8 cellular contexts compared by ENCODE assay signal in genomic region chr6:79544939-79545450, GRCh38. TPM values are rescaled to one million over a fixed set of nuclear protein-coding genes. Genes with fewer than 3 reads are reported as not detected.
DNase-seq lines count a peak whose midpoint lies in the region; ATAC-seq, FAIRE-seq and TF ChIP-seq lines count a peak whose summit lies in the region.

No MANE protein-coding gene starts in this region.

- H3K27ac ChIP-seq in duodenal mucosa (ENCODE audit: low read depth, low read length) (peak overlapping the region; percentile 35), liver (ENCODE audit: low read depth in 1 of 2, low read length in 2 of 2) (peak overlapping the region in 1 of 2 donors; percentile 43), thoracic aorta (peak overlapping the region; percentile 33 to 62)

- TF ChIP-seq RAD21 in liver (IDR thresholded peaks at IDR 0.05) = peak; percentile 27 to 54

- ATAC-seq in thoracic aorta (ENCODE audit: insufficient number of reproducible peaks, low FRiP score, low read depth) = peak; percentile 99

- 54% methylated on average over 7 of the region's 7 CpGs for WGBS in liver

- H3K4me1 ChIP-seq in duodenal mucosa (ENCODE audit: control insufficient read depth in 1 of 2, insufficient read depth in 2 of 2, low read length in 2 of 2) (peaks cover 14 to 16% of the 10 kb centered on the region in 2 donors), liver (ENCODE audit: control insufficient read depth in 4 of 4, insufficient read depth in 4 of 4, low read length in 3 of 4) (no peaks in the 10 kb centered on the region), thoracic aorta (ENCODE audit: control insufficient read depth in 1 of 2, low read depth in 2 of 2) (peaks cover 13 to 30% of the 10 kb centered on the region in 2 donors)

- H3K4me3 ChIP-seq in GM12865 (ENCODE audit: low read depth, low read length) (peak overlapping the region; percentile 43), duodenal mucosa (ENCODE audit: low read depth in 1 of 2, low read length in 2 of 2) (peak overlapping the region; percentile 42 to 46), liver (ENCODE audit: low read depth in 1 of 3, low read length in 3 of 3) (no peak overlapping the region), thoracic aorta (peak overlapping the region; percentile 55)

- H3K27me3 ChIP-seq in duodenal mucosa (ENCODE audit: control insufficient read depth in 1 of 2, insufficient read depth in 2 of 2, low read length in 2 of 2) (no peaks in the 10 kb centered on the region), liver (ENCODE audit: control insufficient read depth in 4 of 4, insufficient read depth in 4 of 4, low read length in 3 of 4) (no peaks in the 10 kb centered on the region), thoracic aorta (replicated peaks; ENCODE audit: insufficient read depth) (no peaks in the 10 kb centered on the region)

- H3K9me3 ChIP-seq in duodenal mucosa (ENCODE audit: control insufficient read depth in 1 of 2, low read length in 2 of 2) (no peaks in the 10 kb centered on the region), liver (ENCODE audit: control insufficient read depth in 4 of 4, low read length in 3 of 4) (no peaks in the 10 kb centered on the region), thoracic aorta (no peaks in the 10 kb centered on the region)

- TF ChIP-seq POLR2A in H54 (IDR thresholded peaks at IDR 0.05; ENCODE audit: low read depth, low read length) = no peak

- TF ChIP-seq CTCF in GM12865 (IDR thresholded peaks at IDR 0.05; ENCODE audit: insufficient read depth, low read depth, low read length, missing control alignments) (peak; percentile 50), liver (IDR thresholded peaks at IDR 0.05; ENCODE audit: low read depth, low read length, missing input control) (peak; percentile 22), thoracic aorta (IDR thresholded peaks at IDR 0.05) (peak; percentile 56)

- H3K9ac ChIP-seq in duodenal mucosa (ENCODE audit: low read depth in 1 of 2, low read length in 2 of 2) (peak overlapping the region; percentile 6 to 40), liver (ENCODE audit: low read depth in 1 of 2, low read length in 2 of 2) (no peak overlapping the region)

- FAIRE-seq in H54 (lab: Jason Lieb, UNC) = peak; percentile 99

- peak; percentile 92 for DNase-seq in GM12865 (ENCODE audit: low read depth)
- peak; percentile 57 for DNase-seq in H54 (ENCODE audit: insufficient read length, low spot score)
- DNase-seq in Kasumi-1 (lab: John Stamatoyannopoulos, UW) = peak; percentile 79 to 85
- peak; percentile 54 for DNase-seq in thoracic aorta (ENCODE audit: low spot score)
- no peak for DNase-seq in stimulated activated CD4-positive, alpha-beta T cell treated with anti-CD3 and anti-CD28 coated beads, Interleukin-2, amount 100 ng/mL, for 48 hours

- H3K36me3 ChIP-seq in duodenal mucosa (ENCODE audit: control insufficient read depth in 1 of 2, insufficient read depth in 2 of 2, low read length in 2 of 2) (peaks cover 0 to 3% of the 10 kb centered on the region in 2 donors), liver (ENCODE audit: control insufficient read depth in 4 of 4, insufficient read depth in 3 of 4, low read depth in 1 of 4, low read length in 3 of 4) (no peaks in the 10 kb centered on the region), thoracic aorta (no peaks in the 10 kb centered on the region)

TF ChIP-seq in PFSK-1, 5 proteins besides CTCF, POLR2A, EP300 and RAD21:
- TF ChIP-seq POLR2AphosphoS5 (IDR thresholded peaks at IDR 0.05; ENCODE audit: low read depth, low read length) = no peak
- TF ChIP-seq FOXP2 (optimal IDR thresholded peaks at IDR 0.05; ENCODE audit: borderline replicate concordance, extremely low read depth, extremely low read length, insufficient read depth) = peak; percentile 48
- TF ChIP-seq SIN3A (IDR thresholded peaks at IDR 0.05; ENCODE audit: borderline replicate concordance, insufficient read depth, low read length) = peak; percentile 96; the same call in 1 of the 2 replicates
- TF ChIP-seq TAF1 (IDR thresholded peaks at IDR 0.05; ENCODE audit: borderline replicate concordance, insufficient read depth, low read length) = no peak
- TF ChIP-seq REST (IDR thresholded peaks at IDR 0.05; ENCODE audit: insufficient read depth in 1 of 2, low read depth in 2 of 2, low read length in 2 of 2) = peak in 1 of 2 experiments; percentile 63; a peak in 1 of 4 replicates

TF ChIP-seq in liver, 16 proteins besides CTCF, POLR2A, EP300 and RAD21:
- TF ChIP-seq YY1 (IDR thresholded peaks at IDR 0.05) (peak; percentile 26), RXRA (IDR thresholded peaks at IDR 0.05) (peak; percentile 46 to 64), GABPA (IDR thresholded peaks at IDR 0.05 in 1 of 2, conservative IDR thresholded peaks at IDR 0.05 in 1 of 2) (no peak), ZBTB33 (IDR thresholded peaks at IDR 0.05) (no peak), MAX (IDR thresholded peaks at IDR 0.05) (no peak), FOXA2 (IDR thresholded peaks at IDR 0.05) (no peak), HNF4A (conservative IDR thresholded peaks at IDR 0.05) (no peak), TAF1 (conservative IDR thresholded peaks at IDR 0.05) (no peak), EGR1 (IDR thresholded peaks at IDR 0.05; ENCODE audit: low read depth in 2 of 2) (no peak), ATF3 (IDR thresholded peaks at IDR 0.05) (no peak), REST (IDR thresholded peaks at IDR 0.05) (no peak), SP1 (IDR thresholded peaks at IDR 0.05) (peak; percentile 17), JUND (IDR thresholded peaks at IDR 0.05) (peak in 1 of 2 donors; percentile 68), NR2F2 (IDR thresholded peaks at IDR 0.05) (peak; percentile 47), HNF4G (IDR thresholded peaks at IDR 0.05) (no peak), FOXA1 (IDR thresholded peaks at IDR 0.05) (no peak)

RNA-seq across cellular contexts. Expression of gene LCA5, which starts 7.8 kb away (rescaled TPM):
- 0.28 TPM for polyA plus RNA-seq in PFSK-1 (2012; ENCODE audit: insufficient read length, low read depth)
- 1 to 10 TPM in 1 of 2 donors, under 1 TPM in 1; 0.84 to 1.8 TPM for total RNA-seq in liver
- polyA plus RNA-seq in liver = under 1 TPM; 0.39 to 0.46 TPM
- 1 to 10 TPM; 4.6 to 7.0 TPM for total RNA-seq in thoracic aorta

Comparison
In these comparisons a context has a peak if more than half of its experiments do, and no peak if none do; other contexts are left out.
1. DNase-seq: peak in GM12865 (single experiment), H54 (single experiment), Kasumi-1 (2 of 2) and thoracic aorta (single experiment); none in stimulated activated CD4-positive, alpha-beta T cell treated with anti-CD3 and anti-CD28 coated beads, Interleukin-2, amount 100 ng/mL, for 48 hours (0 of 2).
2. H3K4me3 ChIP-seq: peak in GM12865 (single experiment), duodenal mucosa (2 of 2) and thoracic aorta (single experiment); none in liver (0 of 3).
3. H3K9ac ChIP-seq: peak in duodenal mucosa (2 of 2); none in liver (0 of 2).
4. Peak in every context shown above with its lines, with median percentiles within 50 percentile points of each other: CTCF ChIP-seq.